ENCODE assay signal across 19 cellular contexts in genomic region chr1:212958175-212958574, GRCh38. TPM values are rescaled to one million over a fixed set of nuclear protein-coding genes. Genes with fewer than 3 reads are reported as not detected.
A peak's percentile ranks its signal among the peaks of the same experiment; 100 is the strongest.
DNase-seq lines count a peak whose midpoint lies in the region; ATAC-seq, FAIRE-seq and TF ChIP-seq lines count a peak whose summit lies in the region.
"Had no signal": no experiment of that assay in that cellular context is flagged by ENCODE, and none has a peak within 500 bp of the region (broad histone marks: within the 10 kb centered on the region; RNA-seq: fewer than 3 reads in every experiment).

No MANE protein-coding gene starts in this region.

- H3K4me1 ChIP-seq in GM12878 (ENCODE audit: control insufficient read depth, insufficient read depth, low read length) (peaks cover 82% of the 10 kb centered on the region), osteoblast (ENCODE audit: insufficient read depth, low read length) (peaks cover 6% of the 10 kb centered on the region)
- H3K4me1 ChIP-seq: left ventricle myocardium inferior had no signal

- no peak for FAIRE-seq in GM12878 (lab: Jason Lieb, UNC)
- FAIRE-seq: HTR-8/SVneo had no signal

- SMC1A ChIA-PET in GM12878 (lab: Charles Lee; ENCODE audit: uncharacterized antibody, unreplicated experiment), result interaction anchor here (0.6 to 5.7 kb wide), 19 partner anchors 10 to 481 kb away, joined by 3 to 86 read pairs (median 5); no protein-coding TSS in a partner anchor

- H3K27me3 ChIP-seq in GM12878 (replicated peaks in 1 of 2; ENCODE audit: control insufficient read depth in 2 of 2, insufficient read depth in 2 of 2, low read length in 1 of 2), result no peaks in the 10 kb centered on the region
- H3K27me3 ChIP-seq in osteoblast (ENCODE audit: insufficient read depth, low read length), result peaks cover 8% of the 10 kb centered on the region

- peaks cover 21% of the 10 kb centered on the region for H3K27me3 Mint-ChIP-seq in activated naive CD8-positive, alpha-beta T cell treated with anti-CD3 and anti-CD28 coated beads, Interleukin-2, amount 50 U/mL, for 24 hours

- peak in 1 of 2 experiments; percentile 17; a peak in 1 of 4 replicates for TF ChIP-seq EP300 in GM12878 (IDR thresholded peaks at IDR 0.05; ENCODE audit: borderline replicate concordance in 1 of 2, control insufficient read depth in 1 of 2, low read depth in 2 of 2, low read length in 2 of 2)

- H4K20me1 ChIP-seq in GM12878 (ENCODE audit: control insufficient read depth, insufficient read depth) (no peaks in the 10 kb centered on the region), osteoblast (ENCODE audit: insufficient read depth, low read length) (no peaks in the 10 kb centered on the region)

- no peaks in the 10 kb centered on the region for H3K9me3 ChIP-seq in KOPT-K1 (ENCODE audit: insufficient read depth, low read length, poor library complexity, severe bottlenecking)
- H3K9me3 ChIP-seq in GM12878 (replicated peaks; ENCODE audit: control insufficient read depth, insufficient read depth, low read length), result no peaks in the 10 kb centered on the region
- H3K9me3 ChIP-seq in osteoblast (ENCODE audit: low read depth, low read length), result no peaks in the 10 kb centered on the region
- H3K9me3 ChIP-seq: left ventricle myocardium inferior had no signal

- TF ChIP-seq RAD21 in GM12878 (IDR thresholded peaks at IDR 0.05; ENCODE audit: insufficient read depth, low read depth, low read length), result peak; percentile 9; the same call in 1 of the 2 replicates

- POLR2A ChIA-PET in GM12878 (lab: Charles Lee), result interaction anchor here (1.0 to 4.0 kb wide), 11 partner anchors 8 to 167 kb away, joined by 3 to 71 read pairs (median 5); partner anchors contain the start of genes FLVCR1, NSL1, TATDN3 and VASH2

- no peak overlapping the region for H3K27ac Mint-ChIP-seq in activated naive CD8-positive, alpha-beta T cell treated with anti-CD3 and anti-CD28 coated beads, Interleukin-2, amount 50 U/mL, for 24 hours
- H3K27ac Mint-ChIP-seq: activated naive CD8-positive, alpha-beta T cell; natural killer cell treated with Interleukin-12 subunit alpha and Interleukin-12 subunit beta and Interleukin-15 and Interleukin-18, amount 100 ng/mL, for 72 hours had no signal

- no peaks in the 10 kb centered on the region for H3K36me3 Mint-ChIP-seq in activated naive CD8-positive, alpha-beta T cell treated with anti-CD3 and anti-CD28 coated beads, Interleukin-2, amount 50 U/mL, for 24 hours (ENCODE audit: low read depth)
- H3K36me3 Mint-ChIP-seq: activated naive CD8-positive, alpha-beta T cell; natural killer cell treated with Interleukin-12 subunit alpha and Interleukin-12 subunit beta and Interleukin-15 and Interleukin-18, amount 100 ng/mL, for 72 hours had no signal

- peak overlapping the region; percentile 55 for H3K9ac ChIP-seq in GM12878 (ENCODE audit: control insufficient read depth, insufficient read depth, low read length)

- peak; percentile 35; the same call in 1 of the 2 replicates for TF ChIP-seq POLR2A in GM12878 (IDR thresholded peaks at IDR 0.05; ENCODE audit: low read depth, low read length)

- BruUV-seq in GM12878 (replicated peaks; lab: Mats Ljungman, UMichigan), result no TSS peak

- H3K4me3 Mint-ChIP-seq in activated naive CD8-positive, alpha-beta T cell treated with anti-CD3 and anti-CD28 coated beads, Interleukin-2, amount 50 U/mL, for 24 hours, result no peak overlapping the region
- H3K4me3 Mint-ChIP-seq: activated naive CD8-positive, alpha-beta T cell; natural killer cell treated with Interleukin-12 subunit alpha and Interleukin-12 subunit beta and Interleukin-15 and Interleukin-18, amount 100 ng/mL, for 72 hours had no signal

- DNase-seq in GM13976 (ENCODE audit: low spot score) (peak; percentile 45), GM12878 (ENCODE audit: low read depth, low spot score) (no peak), retina (peak; percentile 59), HuH-7.5 (ENCODE audit: low spot score) (no peak), osteoblast (ENCODE audit: insufficient read length, low spot score, missing footprints) (no peak)
- DNase-seq in activated naive CD8-positive, alpha-beta T cell treated with anti-CD3 and anti-CD28 coated beads, Interleukin-2, amount 50 U/mL, for 24 hours, result no peak
- DNase-seq: activated CD8-positive, alpha-beta memory T cell treated with anti-CD3 and anti-CD28 coated beads, Interleukin-2, amount 50 U/mL, for 4 hours; left ventricle myocardium inferior; NCI-H1436; PC-3; stimulated activated naive CD4-positive, alpha-beta T cell had no signal

- peak overlapping the region; percentile 31; the same call in 1 of the 2 replicates for H3K4me3 ChIP-seq in GM12878
- H3K4me3 ChIP-seq in osteoblast (ENCODE audit: insufficient read depth, low read length), result no peak overlapping the region
- H3K4me3 ChIP-seq: left ventricle myocardium inferior had no signal

- H3K4me2 ChIP-seq in GM12878 (ENCODE audit: control insufficient read depth, insufficient read depth) (peak overlapping the region; percentile 62), osteoblast (ENCODE audit: insufficient read depth, low read length) (no peak overlapping the region)

- 28% methylated on average over 10 of the region's 10 CpGs for WGBS in GM12878 (ENCODE audit: insufficient coverage, insufficient replicate concordance, low lambda C conversion rate, missing lambda C conversion rate)

- H3K36me3 ChIP-seq in KOPT-K1 (ENCODE audit: insufficient read depth, low read length) (peaks cover 42% of the 10 kb centered on the region), GM12878 (ENCODE audit: control insufficient read depth in 2 of 2, insufficient read depth in 2 of 2, low read length in 1 of 2) (peaks cover 16 to 23% of the 10 kb centered on the region in 2 experiments), osteoblast (ENCODE audit: insufficient read depth, low read length) (no peaks in the 10 kb centered on the region)
- H3K36me3 ChIP-seq: left ventricle myocardium inferior had no signal

- RAD21 ChIA-PET in GM12878 (lab: Charles Lee; ENCODE audit: unreplicated experiment), result interaction anchor here (0.9 to 7.5 kb wide), 13 partner anchors 21 to 143 kb away, joined by 3 to 73 read pairs (median 6); partner anchors contain the start of gene FLVCR1

- CTCF ChIA-PET in GM12878 (lab: Yijun Ruan, JAX), result interaction anchor here (0.8 to 4.5 kb wide), 12 partner anchors 9 to 293 kb away, joined by 3 to 33 read pairs (median 4); no protein-coding TSS in a partner anchor

- TF ChIP-seq CTCF in GM13976 (IDR thresholded peaks at IDR 0.05; ENCODE audit: borderline replicate concordance, control extremely low read depth, extremely low read depth, insufficient read depth, missing control alignments), result no peak
- TF ChIP-seq CTCF in GM12878 (IDR thresholded peaks at IDR 0.05 in 2 of 3, conservative IDR thresholded peaks at IDR 0.05 in 1 of 3; ENCODE audit: control insufficient read depth in 2 of 3, extremely low read depth in 1 of 3, insufficient read depth in 1 of 3, low read depth in 3 of 3, low read length in 3 of 3), result peak in 1 of 3 experiments; percentile 7; a peak in 1 of 6 replicates
- no peak for TF ChIP-seq CTCF in osteoblast (IDR thresholded peaks at IDR 0.05; ENCODE audit: extremely low read depth, low read depth, low read length)

- peak overlapping the region; percentile 59 for H3K27ac ChIP-seq in KOPT-K1 (ENCODE audit: low read depth, low read length, poor library complexity, severe bottlenecking)
- H3K27ac ChIP-seq in GM12878 (ENCODE audit: control insufficient read depth, insufficient read depth), result peak overlapping the region; percentile 91
- H3K27ac ChIP-seq in osteoblast (ENCODE audit: low read depth, low read length), result no peak overlapping the region
- H3K27ac ChIP-seq: left ventricle myocardium inferior had no signal

- intact Hi-C loops in GM12878 (cut with micrococcal nuclease; ENCODE audit: unreplicated experiment), result loop anchor here (2.0 to 5.0 kb wide), 2 partner anchors 37 to 96 kb away; no protein-coding TSS in a partner anchor

- ATAC-seq in GM12878, result peak; percentile 8
- no peak for ATAC-seq in HG03025 (IDR thresholded peaks at IDR 0.05; ENCODE audit: low FRiP score, unreplicated experiment)
- no peak for ATAC-seq in activated naive CD8-positive, alpha-beta T cell treated with anti-CD3 and anti-CD28 coated beads, Interleukin-2, amount 50 U/mL, for 24 hours
- ATAC-seq: activated CD4-positive, CD25-positive, alpha-beta regulatory T cell treated with anti-CD3 and anti-CD28 coated beads, Interleukin-2, amount 50 U/mL, for 24 hours; HCT116; natural killer cell treated with Interleukin-12 subunit alpha and Interleukin-12 subunit beta and Interleukin-15 and Interleukin-18, amount 100 ng/mL, for 72 hours; PC-3; sciatic nerve had no signal

- H2AFZ ChIP-seq in GM12878 (ENCODE audit: control insufficient read depth, low read depth, low read length) (no peak overlapping the region), osteoblast (ENCODE audit: low read length) (no peak overlapping the region)

- no peaks in the 10 kb centered on the region for H3K4me1 Mint-ChIP-seq in activated naive CD8-positive, alpha-beta T cell treated with anti-CD3 and anti-CD28 coated beads, Interleukin-2, amount 50 U/mL, for 24 hours

- in situ Hi-C loops in GM13976 (cut with MboI; ENCODE audit: low sequenced_read_pairs, unreplicated experiment) (no loop called here), GM12878 (cut with MboI) (no loop called here)

- H3K79me2 ChIP-seq in GM12878 (ENCODE audit: control insufficient read depth, insufficient read depth, low read length) (peaks cover 68% of the 10 kb centered on the region), osteoblast (ENCODE audit: insufficient read depth, low read length) (no peaks in the 10 kb centered on the region)

- H3K9me3 Mint-ChIP-seq in activated naive CD8-positive, alpha-beta T cell treated with anti-CD3 and anti-CD28 coated beads, Interleukin-2, amount 50 U/mL, for 24 hours, result no peaks in the 10 kb centered on the region
- H3K9me3 Mint-ChIP-seq: natural killer cell treated with Interleukin-12 subunit alpha and Interleukin-12 subunit beta and Interleukin-15 and Interleukin-18, amount 100 ng/mL, for 72 hours had no signal

RNA-seq across cellular contexts. Expression of gene VASH2, which starts 7.8 kb away (rescaled TPM):
- 253 and 276 TPM in 2 replicates for total RNA-seq in GM12878 (2013; cell fraction: nucleolus; rRNA removed)
- total RNA-seq in GM12878 (2014; rRNA removed) (16.4 and 18.7 TPM in 2 replicates), GM12878 (2014; rRNA removed; fragmentation: Illumina TruSeq; extraction: Trizol) (19.6 and 20.6 TPM in 2 replicates), GM12878 (2021) (29.2 and 29.7 TPM in 2 replicates), osteoblast (1.1 and 2.1 TPM in 2 replicates)
- 5.9 TPM for polyA plus RNA-seq in GM12878 (2011; ENCODE audit: low read depth)
- polyA plus RNA-seq in GM12878 (2011; rRNA removed) (29.4 and 35.7 TPM in 2 replicates), GM12878 (2014; fragmentation: Illumina TruSeq; extraction: Trizol) (25.9 and 35.2 TPM in 2 replicates), GM12878 (2014; fragmentation: Nextera tagmentation; extraction: Ambion mirVana) (1 to 10 TPM; 5.4 to 6.5 TPM), GM12878 (2014; rRNA removed) (23.8 and 25.1 TPM in 2 replicates), GM12878 (2016; fragmentation: Nextera tagmentation; extraction: Ambion mirVana) (10 to 100 TPM; 17.2 to 25.5 TPM)
- 17.6 and 21.4 TPM in 2 replicates for polyA plus RNA-seq in GM12878 (2011; cell fraction: cytosol; rRNA removed)
- polyA plus RNA-seq in GM12878 (2011; cell fraction: nucleus; rRNA removed), result 41.2 and 43.5 TPM in 2 replicates
- polyA plus RNA-seq in GM12878 (2012), result 11.7 and 14.9 TPM in 2 replicates
- 41.6 and 44.3 TPM in 2 replicates for polyA minus RNA-seq in GM12878 (2011; rRNA and poly(A)+ RNA removed)
- 10.4 and 15.6 TPM in 2 replicates for polyA minus RNA-seq in GM12878 (2011; cell fraction: cytosol; rRNA and poly(A)+ RNA removed)
- 21.4 and 39.5 TPM in 2 replicates for polyA minus RNA-seq in GM12878 (2011; cell fraction: nucleus; rRNA and poly(A)+ RNA removed)

RNA-seq across cellular contexts. Expression of gene ANGEL2, which starts 57.5 kb away (rescaled TPM):
- 158 and 182 TPM in 2 replicates for total RNA-seq in GM12878 (2013; cell fraction: nucleolus; rRNA removed)
- 53.2 and 53.9 TPM in 2 replicates for total RNA-seq in GM12878 (2014; rRNA removed)
- total RNA-seq in GM12878 (2014; rRNA removed; fragmentation: Illumina TruSeq; extraction: Trizol), result 37.0 and 38.7 TPM in 2 replicates
- 27.7 and 30.0 TPM in 2 replicates for total RNA-seq in GM12878 (2021)
- polyA plus RNA-seq in GM12878 (2011; ENCODE audit: low read depth), result 21.7 TPM
- polyA plus RNA-seq in GM12878 (2011; rRNA removed), result 31.3 and 41.4 TPM in 2 replicates
- 14.9 and 16.3 TPM in 2 replicates for polyA plus RNA-seq in GM12878 (2011; cell fraction: cytosol; rRNA removed)
- polyA plus RNA-seq in GM12878 (2011; cell fraction: nucleus; rRNA removed), result 29.5 and 30.7 TPM in 2 replicates
- 17.5 and 19.7 TPM in 2 replicates for polyA plus RNA-seq in GM12878 (2012)
- polyA plus RNA-seq in GM12878 (2014; fragmentation: Illumina TruSeq; extraction: Trizol), result 25.0 and 29.8 TPM in 2 replicates
- polyA plus RNA-seq in GM12878 (2014; fragmentation: Nextera tagmentation; extraction: Ambion mirVana), result 10 to 100 TPM in 1 of 2 experiments, 1 to 10 TPM in 1; 6.3 to 13.6 TPM
- polyA plus RNA-seq in GM12878 (2014; rRNA removed), result 28.0 and 33.2 TPM in 2 replicates
- 10 to 100 TPM; 29.9 to 31.9 TPM for polyA plus RNA-seq in GM12878 (2016; fragmentation: Nextera tagmentation; extraction: Ambion mirVana)
- 35.1 and 39.8 TPM in 2 replicates for polyA minus RNA-seq in GM12878 (2011; rRNA and poly(A)+ RNA removed)
- 17.1 and 18.2 TPM in 2 replicates for polyA minus RNA-seq in GM12878 (2011; cell fraction: cytosol; rRNA and poly(A)+ RNA removed)
- polyA minus RNA-seq in GM12878 (2011; cell fraction: nucleus; rRNA and poly(A)+ RNA removed), result 32.4 and 42.4 TPM in 2 replicates
- 46.3 and 59.2 TPM in 2 replicates for total RNA-seq in osteoblast

Comparison
In these comparisons a context has a peak if more than half of its experiments do, and no peak if none do; other contexts are left out.
1. DNase-seq: peak in GM13976 (single experiment) and retina (single experiment); none in GM12878 (single experiment), HuH-7.5 (single experiment), osteoblast (single experiment) and activated naive CD8-positive, alpha-beta T cell treated with anti-CD3 and anti-CD28 coated beads, Interleukin-2, amount 50 U/mL, for 24 hours (single experiment).